ENCODE assay signal across 8 cellular contexts in genomic region chr1:3625151-3625907, GRCh38. TPM values are rescaled to one million over a fixed set of nuclear protein-coding genes. Genes with fewer than 3 reads are reported as not detected.
DNase-seq lines count a peak whose midpoint lies in the region; ATAC-seq and TF ChIP-seq lines count a peak whose summit lies in the region.

No MANE protein-coding gene starts in this region.

- H3K9ac ChIP-seq in BLaER1 treated with 17β-estradiol and CSF1 and Interleukin-3, amounts not matched to agents 10 nM and 100 nM: peak overlapping the region; percentile 66 to 86 (median 79)

- H3K4me1 ChIP-seq in BLaER1 treated with 17β-estradiol and CSF1 and Interleukin-3, amounts not matched to agents 10 nM and 100 nM: peaks cover 41 to 56% (median 47%) of the 10 kb centered on the region in 10 experiments
- H3K4me1 ChIP-seq in esophagus muscularis mucosa: peaks cover 24 to 43% (median 38%) of the 10 kb centered on the region in 4 donors

- intact Hi-C loops in esophagus muscularis mucosa (cut with DNase I): no loop called here
- intact Hi-C loops in natural killer cell (cut with micrococcal nuclease): no loop called here

- H3K4me2 ChIP-seq in BLaER1 treated with 17β-estradiol and CSF1 and Interleukin-3, amounts not matched to agents 10 nM and 100 nM: peak overlapping the region; percentile 88 to 100 (median 99)

- no peak for TF ChIP-seq EP300 in esophagus muscularis mucosa (IDR thresholded peaks at IDR 0.05)

- peak overlapping the region; percentile 96 for H3K4me3 Mint-ChIP-seq in activated CD4-positive, alpha-beta T cell treated with anti-CD3 and anti-CD28 coated beads, Interleukin-2, amount 10 ng/mL, durations not matched to agents 7 days and 5 days
- H3K4me3 Mint-ChIP-seq in natural killer cell: peak overlapping the region; percentile 99

- H3K36me3 Mint-ChIP-seq in activated CD4-positive, alpha-beta T cell treated with anti-CD3 and anti-CD28 coated beads, Interleukin-2, amount 10 ng/mL, durations not matched to agents 7 days and 5 days (ENCODE audit: low read depth): peaks cover 11% of the 10 kb centered on the region
- H3K36me3 Mint-ChIP-seq in natural killer cell: no peaks in the 10 kb centered on the region

- no peak for TF ChIP-seq POLR2A in esophagus muscularis mucosa (IDR thresholded peaks at IDR 0.05; ENCODE audit: low read depth)

- peak overlapping the region; percentile 95 for H3K27ac Mint-ChIP-seq in activated CD4-positive, alpha-beta T cell treated with anti-CD3 and anti-CD28 coated beads, Interleukin-2, amount 10 ng/mL, durations not matched to agents 7 days and 5 days
- H3K27ac Mint-ChIP-seq in natural killer cell: peak overlapping the region; percentile 94 to 99

- TF ChIP-seq CTCF in esophagus muscularis mucosa (IDR thresholded peaks at IDR 0.05) (no peak), natural killer cell (IDR thresholded peaks at IDR 0.05) (no peak)

- peaks cover 29 to 40% (median 38%) of the 10 kb centered on the region in 11 experiments for H3K36me3 ChIP-seq in BLaER1 treated with 17β-estradiol and CSF1 and Interleukin-3, amounts not matched to agents 10 nM and 100 nM
- H3K36me3 ChIP-seq in esophagus muscularis mucosa: peaks cover 28 to 37% (median 32%) of the 10 kb centered on the region in 4 donors

- H3K9me3 ChIP-seq in BLaER1 treated with 17β-estradiol and CSF1 and Interleukin-3, amounts not matched to agents 10 nM and 100 nM (replicated peaks in 1 of 11): no peaks in the 10 kb centered on the region
- no peaks in the 10 kb centered on the region for H3K9me3 ChIP-seq in esophagus muscularis mucosa

- peaks cover 28% of the 10 kb centered on the region for H3K4me1 Mint-ChIP-seq in activated CD4-positive, alpha-beta T cell treated with anti-CD3 and anti-CD28 coated beads, Interleukin-2, amount 10 ng/mL, durations not matched to agents 7 days and 5 days
- peaks cover 41 to 49% of the 10 kb centered on the region in 2 donors for H3K4me1 Mint-ChIP-seq in natural killer cell

- peak overlapping the region; percentile 76 to 98 (median 89) for H3K4me3 ChIP-seq in BLaER1 treated with 17β-estradiol and CSF1 and Interleukin-3, amounts not matched to agents 10 nM and 100 nM
- H3K4me3 ChIP-seq in Jurkat, Clone E6-1 (ENCODE audit: low read length): peak overlapping the region; percentile 62
- H3K4me3 ChIP-seq in esophagus muscularis mucosa: peak overlapping the region; percentile 97 to 100 (median 99)

- H3K27ac ChIP-seq in BLaER1 treated with 17β-estradiol and CSF1 and Interleukin-3, amounts not matched to agents 10 nM and 100 nM: peak overlapping the region; percentile 14 to 74 (median 43); a peak in 16 of 22 replicates
- peak overlapping the region; percentile 78 to 91 (median 88) for H3K27ac ChIP-seq in esophagus muscularis mucosa (replicated peaks in 1 of 4)

- peaks cover 0 to 46% (median 14%) of the 10 kb centered on the region in 11 experiments; a peak in 14 of 22 replicates for H4K20me1 ChIP-seq in BLaER1 treated with 17β-estradiol and CSF1 and Interleukin-3, amounts not matched to agents 10 nM and 100 nM

- WGBS in esophagus muscularis mucosa: 17% methylated on average over 8 of the region's 71 CpGs

- no peaks in the 10 kb centered on the region for H3K9me3 Mint-ChIP-seq in activated CD4-positive, alpha-beta T cell treated with anti-CD3 and anti-CD28 coated beads, Interleukin-2, amount 10 ng/mL, durations not matched to agents 7 days and 5 days
- H3K9me3 Mint-ChIP-seq in natural killer cell: no peaks in the 10 kb centered on the region

- H3K27me3 ChIP-seq in BLaER1 treated with 17β-estradiol and CSF1 and Interleukin-3, amounts not matched to agents 10 nM and 100 nM: peaks cover 4 to 27% (median 23%) of the 10 kb centered on the region in 11 experiments; a peak in 21 of 22 replicates
- H3K27me3 ChIP-seq in esophagus muscularis mucosa: no peaks in the 10 kb centered on the region

- no peak for DNase-seq in Jurkat, Clone E6-1 (ENCODE audit: low read depth, low spot score)
- no peak for DNase-seq in activated CD4-positive, alpha-beta T cell treated with anti-CD3 and anti-CD28 coated beads, Interleukin-2, amount 10 ng/mL, durations not matched to agents 7 days and 5 days
- DNase-seq in esophagus muscularis mucosa (ENCODE audit: extremely low spot score) (no peak), natural killer cell (peak; percentile 31), NCI-H446 (lab: John Stamatoyannopoulos, UW) (no peak), NCI-H2029 (lab: John Stamatoyannopoulos, UW) (no peak)

- POLR2A ChIA-PET in activated CD4-positive, alpha-beta T cell treated with anti-CD3 and anti-CD28 coated beads, Interleukin-2, amount 10 ng/mL, durations not matched to agents 7 days and 5 days (lab: Charles Lee): no interaction called here

- ATAC-seq in GM21367 (IDR thresholded peaks at IDR 0.05; ENCODE audit: unreplicated experiment) (peak; percentile 6), natural killer cell (peak in 2 of 3 donors; percentile 6 to 40)

- CTCF ChIA-PET in activated CD4-positive, alpha-beta T cell treated with anti-CD3 and anti-CD28 coated beads, Interleukin-2, amount 10 ng/mL, durations not matched to agents 7 days and 5 days (lab: Charles Lee): interaction anchor here (0.9 kb wide), 1 partner anchor 10 kb away, joined by 5 read pairs; no protein-coding TSS in a partner anchor

- no peaks in the 10 kb centered on the region for H3K27me3 Mint-ChIP-seq in activated CD4-positive, alpha-beta T cell treated with anti-CD3 and anti-CD28 coated beads, Interleukin-2, amount 10 ng/mL, durations not matched to agents 7 days and 5 days
- no peaks in the 10 kb centered on the region for H3K27me3 Mint-ChIP-seq in natural killer cell (ENCODE audit: low read depth in 2 of 2)

RNA-seq across cellular contexts. Expression of gene TPRG1L, which starts 0.5 kb away (rescaled TPM):
- 21.3 TPM for polyA plus RNA-seq in Jurkat, Clone E6-1 (2012; ENCODE audit: insufficient read depth, insufficient read length)
- total RNA-seq in activated CD4-positive, alpha-beta T cell treated with anti-CD3 and anti-CD28 coated beads, Interleukin-2, amount 10 ng/mL, durations not matched to agents 7 days and 5 days: 10 to 100 TPM; 13.6 to 14.7 TPM
- total RNA-seq in esophagus muscularis mucosa: 10 to 100 TPM; 36.8 to 55.3 (median 50.3) TPM
- 10 to 100 TPM; 36.2 to 46.7 (median 37.9) TPM for total RNA-seq in natural killer cell

RNA-seq across cellular contexts. Expression of gene MEGF6, which starts 14.0 kb away (rescaled TPM):
- polyA plus RNA-seq in Jurkat, Clone E6-1 (2012; ENCODE audit: insufficient read depth, insufficient read length): 1.7 TPM
- 10 to 100 TPM; 20.7 to 26.6 TPM for total RNA-seq in activated CD4-positive, alpha-beta T cell treated with anti-CD3 and anti-CD28 coated beads, Interleukin-2, amount 10 ng/mL, durations not matched to agents 7 days and 5 days
- 10 to 100 TPM in 3 of 4 donors, 1 to 10 TPM in 1; 9.3 to 18.1 (median 12.7) TPM for total RNA-seq in esophagus muscularis mucosa
- 10 to 100 TPM in 1 of 3 donors, 1 to 10 TPM in 2; 3.1 to 15.6 (median 5.1) TPM for total RNA-seq in natural killer cell

RNA-seq across cellular contexts. Expression of gene WRAP73, which starts 24.6 kb away (rescaled TPM):
- polyA plus RNA-seq in Jurkat, Clone E6-1 (2012; ENCODE audit: insufficient read depth, insufficient read length): 71.2 TPM
- total RNA-seq in activated CD4-positive, alpha-beta T cell treated with anti-CD3 and anti-CD28 coated beads, Interleukin-2, amount 10 ng/mL, durations not matched to agents 7 days and 5 days: 10 to 100 TPM; 32.6 to 34.8 TPM
- total RNA-seq in esophagus muscularis mucosa: 10 to 100 TPM; 12.9 to 25.9 (median 15.7) TPM
- 10 to 100 TPM; 27.8 to 35.4 (median 30.1) TPM for total RNA-seq in natural killer cell

RNA-seq across cellular contexts. Expression of gene TP73, which starts 27.0 kb away (rescaled TPM):
- not detected for polyA plus RNA-seq in Jurkat, Clone E6-1 (2012; ENCODE audit: insufficient read depth, insufficient read length)
- total RNA-seq in activated CD4-positive, alpha-beta T cell treated with anti-CD3 and anti-CD28 coated beads, Interleukin-2, amount 10 ng/mL, durations not matched to agents 7 days and 5 days: 1 to 10 TPM; 2.0 to 2.5 TPM
- total RNA-seq in esophagus muscularis mucosa: not detected
- under 1 TPM; 0.28 to 0.50 (median 0.39) TPM for total RNA-seq in natural killer cell
